8 cellular contexts compared by ENCODE assay signal in genomic region chr1:116168277-116169032, GRCh38. TPM values are rescaled to one million over a fixed set of nuclear protein-coding genes. Genes with fewer than 3 reads are reported as not detected.
DNase-seq lines count a peak whose midpoint lies in the region; ATAC-seq and TF ChIP-seq lines count a peak whose summit lies in the region.

No MANE protein-coding gene starts in this region.

- POLR2A ChIA-PET in CD8-positive, alpha-beta T cell (lab: Charles Lee): interaction anchor here (0.8 to 1.1 kb wide), 3 partner anchors 10 to 251 kb away, joined by 3 to 4 read pairs (median 4); no protein-coding TSS in a partner anchor

- peak overlapping the region; percentile 77 for H3K4me3 Mint-ChIP-seq in CD8-positive, alpha-beta T cell
- peak overlapping the region; percentile 82 to 88 (median 84) for H3K4me3 Mint-ChIP-seq in immature natural killer cell

- peak; percentile 74 to 89 (median 84) for DNase-seq in CD8-positive, alpha-beta T cell
- DNase-seq in HUDEP-2 (lab: John Stamatoyannopoulos, UW; ENCODE audit: unreplicated experiment in 76 of 76) (peak in 52 of 76 experiments; percentile 1 to 72 (median 42)), mammary epithelial cell (no peak), immature natural killer cell (peak; percentile 79 to 83 (median 82)), spleen (peak; percentile 95), middle frontal gyrus (ENCODE audit: extremely low spot score, low spot score) (no peak)

- H3K4me1 Mint-ChIP-seq in CD8-positive, alpha-beta T cell (ENCODE audit: low read depth): peaks cover 12% of the 10 kb centered on the region
- H3K4me1 Mint-ChIP-seq in immature natural killer cell: peaks cover 12 to 13% of the 10 kb centered on the region in 2 donors

- intact Hi-C loops in CD8-positive, alpha-beta T cell (cut with DNase I, micrococcal nuclease): loop anchor here (1.0 to 5.0 kb wide), 3 partner anchors 16 to 204 kb away; partner anchors contain the start of gene ATP1A1 (in 2 of the 2)
- intact Hi-C loops in mammary epithelial cell (cut with micrococcal nuclease): no loop called here
- intact Hi-C loops in spleen (cut with DNase I; ENCODE audit: low total_unique reads): no loop called here

- peaks cover 13% of the 10 kb centered on the region for H3K4me1 ChIP-seq in CD8-positive, alpha-beta T cell (ENCODE audit: insufficient read depth, low read length)
- H3K4me1 ChIP-seq in mammary epithelial cell (ENCODE audit: insufficient read depth, low read length): peaks cover 8% of the 10 kb centered on the region
- H3K4me1 ChIP-seq in spleen: peaks cover 0 to 29% (median 19%) of the 10 kb centered on the region in 6 donors

- H4K20me1 ChIP-seq in mammary epithelial cell (ENCODE audit: insufficient read depth, low read length): no peaks in the 10 kb centered on the region

- H3K27ac ChIP-seq in CD8-positive, alpha-beta T cell (ENCODE audit: low read depth, low read length): peak overlapping the region; percentile 48
- H3K27ac ChIP-seq in mammary epithelial cell (ENCODE audit: insufficient read depth, low read depth, low read length) (no peak overlapping the region), spleen (peak overlapping the region in 7 of 8 donors; percentile 2 to 70 (median 51))

- BruUV-seq in mammary epithelial cell (replicated peaks; lab: Mats Ljungman, UMichigan): no TSS peak

- in situ Hi-C loops in mammary epithelial cell (cut with MboI; ENCODE audit: low sequenced_read_pairs in 2 of 2): loop anchor here in 1 of 2 donors (25.0 kb wide), 1 partner anchor 169 kb away; no protein-coding TSS in a partner anchor

- H3K4me2 ChIP-seq in mammary epithelial cell (ENCODE audit: insufficient read depth, low read depth, low read length): peak overlapping the region; percentile 74

- H3K27me3 ChIP-seq in CD8-positive, alpha-beta T cell (ENCODE audit: insufficient read depth, low read length): no peaks in the 10 kb centered on the region
- H3K27me3 ChIP-seq in mammary epithelial cell (ENCODE audit: insufficient read depth, low read length) (no peaks in the 10 kb centered on the region), spleen (replicated peaks in 1 of 7) (peaks cover 0 to 11% (median 0%) of the 10 kb centered on the region in 7 donors)

- no peaks in the 10 kb centered on the region for H3K9me3 ChIP-seq in CD8-positive, alpha-beta T cell (ENCODE audit: low read length)
- H3K9me3 ChIP-seq in mammary epithelial cell (replicated peaks; ENCODE audit: insufficient read depth, low read length) (no peaks in the 10 kb centered on the region), spleen (no peaks in the 10 kb centered on the region)

- no peaks in the 10 kb centered on the region for H3K36me3 Mint-ChIP-seq in CD8-positive, alpha-beta T cell
- no peaks in the 10 kb centered on the region for H3K36me3 Mint-ChIP-seq in immature natural killer cell

- dilution Hi-C loops in mammary epithelial cell (cut with HindIII; ENCODE audit: low sequenced_read_pairs): no loop called here

- no peaks in the 10 kb centered on the region for H3K27me3 Mint-ChIP-seq in CD8-positive, alpha-beta T cell (ENCODE audit: low read depth)
- H3K27me3 Mint-ChIP-seq in immature natural killer cell (ENCODE audit: low read depth in 3 of 3): peaks cover 0 to 11% (median 5%) of the 10 kb centered on the region in 3 donors

- no peaks in the 10 kb centered on the region for H3K36me3 ChIP-seq in CD8-positive, alpha-beta T cell (ENCODE audit: insufficient read depth, low read length)
- H3K36me3 ChIP-seq in mammary epithelial cell (ENCODE audit: insufficient read depth, low read length) (no peaks in the 10 kb centered on the region), spleen (no peaks in the 10 kb centered on the region)

- H3K79me2 ChIP-seq in mammary epithelial cell (ENCODE audit: insufficient read depth, low read length): no peaks in the 10 kb centered on the region

- peak; percentile 94 for TF ChIP-seq CTCF in CD8-positive, alpha-beta T cell (IDR thresholded peaks at IDR 0.05)
- peak; percentile 48 for TF ChIP-seq CTCF in WI38 (IDR thresholded peaks at IDR 0.05; ENCODE audit: low read depth, low read length)
- TF ChIP-seq CTCF in mammary epithelial cell (conservative IDR thresholded peaks at IDR 0.05 in 1 of 2, IDR thresholded peaks at IDR 0.05 in 1 of 2; ENCODE audit: extremely low read depth in 1 of 2, insufficient read depth in 1 of 2, low read depth in 1 of 2, low read length in 2 of 2): peak; percentile 31 to 54
- TF ChIP-seq CTCF in spleen (IDR thresholded peaks at IDR 0.05 in 8 of 11, conservative IDR thresholded peaks at IDR 0.05 in 3 of 11): peak; percentile 33 to 98 (median 94)

- TF ChIP-seq POLR2A in spleen (IDR thresholded peaks at IDR 0.05): no peak

- peak; percentile 98 for ATAC-seq in CD8-positive, alpha-beta T cell
- ATAC-seq in GM19468 (IDR thresholded peaks at IDR 0.05; ENCODE audit: extremely low read depth, unreplicated experiment): peak; percentile 44

- H3K9me3 Mint-ChIP-seq in CD8-positive, alpha-beta T cell: no peaks in the 10 kb centered on the region
- H3K9me3 Mint-ChIP-seq in immature natural killer cell: no peaks in the 10 kb centered on the region

- H3K4me3 ChIP-seq in CD8-positive, alpha-beta T cell (ENCODE audit: low read depth, low read length): peak overlapping the region; percentile 88
- H3K4me3 ChIP-seq in WI38 (ENCODE audit: low read depth, low read length) (peak overlapping the region; percentile 44; the same call in 1 of the 2 replicates), mammary epithelial cell (replicated peaks in 1 of 3; ENCODE audit: insufficient read depth in 1 of 3, low read depth in 2 of 3, low read length in 3 of 3) (peak overlapping the region in 1 of 3 experiments; percentile 20), spleen (peak overlapping the region; percentile 44 to 74 (median 51))

- CTCF ChIA-PET in CD8-positive, alpha-beta T cell (lab: Charles Lee): interaction anchor here (0.6 to 7.2 kb wide), 24 partner anchors 9 to 357 kb away, joined by 3 to 69 read pairs (median 4); no protein-coding TSS in a partner anchor
- CTCF ChIA-PET in mammary epithelial cell (lab: Charles Lee; ENCODE audit: low non-redundant PET): interaction anchor here (0.6 kb wide), 1 partner anchor 261 kb away, joined by 9 read pairs; no protein-coding TSS in a partner anchor

- no peak overlapping the region for H3K9ac ChIP-seq in mammary epithelial cell (ENCODE audit: insufficient read depth, low read length)

- peak overlapping the region; percentile 86 for H3K27ac Mint-ChIP-seq in CD8-positive, alpha-beta T cell
- H3K27ac Mint-ChIP-seq in immature natural killer cell: peak overlapping the region; percentile 77 to 93 (median 90)

- peak overlapping the region; percentile 82 for H2AFZ ChIP-seq in mammary epithelial cell (ENCODE audit: low read depth, low read length)

- WGBS in mammary epithelial cell (ENCODE audit: low coverage, missing lambda C conversion rate): 31% methylated on average over 33 of the region's 42 CpGs
- WGBS in spleen, 5 donors: 3 to 7% (median 5%) methylated on average over 38 to 42 of the region's 42 CpGs

RNA-seq across cellular contexts. Expression of gene MAB21L3, which starts 57.3 kb away (rescaled TPM):
- not detected for total RNA-seq in CD8-positive, alpha-beta T cell
- total RNA-seq in mammary epithelial cell (1 to 10 TPM; 1.0 to 1.4 TPM), spleen (1 to 10 TPM in 3 of 7 donors, under 1 TPM in 4; 0.35 to 2.0 (median 0.92) TPM)
- polyA plus RNA-seq in mammary epithelial cell (0.23 TPM), immature natural killer cell (not detected), spleen (under 1 TPM in 1 of 3 donors, not detected in 2; 0.07 TPM)
- polyA minus RNA-seq in mammary epithelial cell: not detected

Comparison
In these comparisons a context has a peak if more than half of its experiments do, and no peak if none do; other contexts are left out.
1. DNase-seq: peak in CD8-positive, alpha-beta T cell (7 of 7), HUDEP-2 (52 of 76), immature natural killer cell (3 of 3) and spleen (single experiment); none in mammary epithelial cell (single experiment) and middle frontal gyrus (single experiment).
2. CTCF ChIP-seq: peak in every context shown above with its lines; median percentile 94 in CD8-positive, alpha-beta T cell; 94 in spleen; 48 in WI38; 42 in mammary epithelial cell.
3. intact Hi-C loops: an anchor here in CD8-positive, alpha-beta T cell (1.0 to 5.0 kb wide); none called in mammary epithelial cell and spleen.